ENCODE assay signal across 1 cellular context in the genomic region with DNA sequence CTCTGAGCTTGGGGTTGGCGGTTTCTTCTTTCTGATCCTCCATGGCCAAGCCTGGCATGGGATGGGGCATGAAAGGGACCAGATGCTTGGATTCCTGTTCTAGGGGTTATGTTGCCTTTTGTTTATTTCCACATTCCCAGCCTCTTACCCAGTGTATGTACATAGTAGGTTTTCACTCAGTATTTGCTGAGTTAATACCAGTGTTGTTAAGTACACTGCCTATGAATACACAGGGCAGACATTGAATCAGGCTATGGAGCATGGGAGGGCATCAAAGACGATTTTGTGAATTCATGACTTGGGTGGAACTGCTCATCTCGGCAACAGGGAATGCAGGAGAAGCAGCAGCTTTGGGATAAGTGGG.
TF ChIP-seq lines count a peak whose summit lies in the region.

No MANE protein-coding gene starts in this region.

TF ChIP-seq in HCT116, 20 proteins besides CTCF, POLR2A, EP300 and RAD21:
- no peak for TF ChIP-seq ZBTB33 (IDR thresholded peaks at IDR 0.05; ENCODE audit: extremely low read depth, insufficient replicate concordance, low read length)
- no peak for TF ChIP-seq ZNF274 (IDR thresholded peaks at IDR 0.05; ENCODE audit: low read depth, low read length)
- no peak for TF ChIP-seq SRF (IDR thresholded peaks at IDR 0.05; ENCODE audit: low read depth)
- TF ChIP-seq SIN3A (IDR thresholded peaks at IDR 0.05; ENCODE audit: low read depth), result no peak
- no peak for TF ChIP-seq ELF1 (IDR thresholded peaks at IDR 0.05; ENCODE audit: borderline replicate concordance, low read depth)
- TF ChIP-seq EZH2 (IDR thresholded peaks at IDR 0.05), result no peak
- no peak for TF ChIP-seq YY1 (IDR thresholded peaks at IDR 0.05; ENCODE audit: extremely low read depth, insufficient replicate concordance, low read depth, low read length)
- TF ChIP-seq CBX3 (IDR thresholded peaks at IDR 0.05; ENCODE audit: low read depth), result no peak
- TF ChIP-seq CEBPB (IDR thresholded peaks at IDR 0.05; ENCODE audit: low read depth), result no peak
- no peak for TF ChIP-seq FOSL1 (IDR thresholded peaks at IDR 0.05; ENCODE audit: low read depth)
- no peak for TF ChIP-seq POLR2AphosphoS5 (IDR thresholded peaks at IDR 0.05; ENCODE audit: low read depth, low read length)
- TF ChIP-seq, protein P1, sequence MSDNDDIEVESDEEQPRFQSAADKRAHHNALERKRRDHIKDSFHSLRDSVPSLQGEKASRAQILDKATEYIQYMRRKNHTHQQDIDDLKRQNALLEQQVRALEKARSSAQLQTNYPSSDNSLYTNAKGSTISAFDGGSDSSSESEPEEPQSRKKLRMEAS (IDR thresholded peaks at IDR 0.05), result no peak
- no peak for TF ChIP-seq ZFX (IDR thresholded peaks at IDR 0.05)
TF ChIP-seq in HCT116: peak in this region for 0.
